ENCODE assay signal across 8 cellular contexts in genomic region chr4:189202182-189202868, GRCh38.
DNase-seq lines count a peak whose midpoint lies in the region; ATAC-seq and TF ChIP-seq lines count a peak whose summit lies in the region.

No MANE protein-coding gene starts in this region.

- no peak overlapping the region for H2BK12ac ChIP-seq in trophoblast cell (ENCODE audit: low read length)

- no peaks in the 10 kb centered on the region for H3K36me3 Mint-ChIP-seq in activated CD8-positive, alpha-beta T cell treated with anti-CD3 and anti-CD28 coated beads for 36 hours (ENCODE audit: low read depth)
- no peaks in the 10 kb centered on the region for H3K36me3 Mint-ChIP-seq in glutamatergic neuron (ENCODE audit: unreplicated experiment)

- peak; percentile 47 for ATAC-seq in activated CD8-positive, alpha-beta T cell treated with anti-CD3 and anti-CD28 coated beads for 36 hours

- H3K9me3 ChIP-seq in HEK293 (ENCODE audit: control insufficient read depth, insufficient read depth, low read depth, low read length): no peaks in the 10 kb centered on the region
- H3K9me3 ChIP-seq in trophoblast cell (ENCODE audit: insufficient read depth, low read depth, low read length): no peaks in the 10 kb centered on the region

- no peaks in the 10 kb centered on the region for H3K79me1 ChIP-seq in trophoblast cell (ENCODE audit: low read length)

- H3K23ac ChIP-seq in trophoblast cell (ENCODE audit: low read length): no peak overlapping the region

- no peak overlapping the region for H4K91ac ChIP-seq in trophoblast cell (ENCODE audit: low read depth, low read length)

- H3K4ac ChIP-seq in trophoblast cell (ENCODE audit: low read depth, low read length): no peak overlapping the region

- H3K4me1 Mint-ChIP-seq in activated CD8-positive, alpha-beta T cell treated with anti-CD3 and anti-CD28 coated beads for 36 hours (ENCODE audit: low read depth): peaks cover 4% of the 10 kb centered on the region
- H3K4me1 Mint-ChIP-seq in glutamatergic neuron (ENCODE audit: low read depth, unreplicated experiment): peaks cover 4% of the 10 kb centered on the region

- no peak overlapping the region; the same call in 1 of the 2 replicates for H3K4me3 ChIP-seq in HEK293 (ENCODE audit: low read depth, low read length)
- no peak overlapping the region for H3K4me3 ChIP-seq in trophoblast cell (ENCODE audit: low read depth, low read length)

- DNase-seq in NCI-H187 (lab: John Stamatoyannopoulos, UW): peak; percentile 1 to 5
- no peak for DNase-seq in NCI-H187 treated with DMSO at 0.1 percent for 48 hours (lab: John Stamatoyannopoulos, UW)
- DNase-seq in NCI-H2029 treated with DMSO at 0.1 percent for 48 hours (lab: John Stamatoyannopoulos, UW): peak; percentile 68
- DNase-seq in activated CD8-positive, alpha-beta T cell treated with anti-CD3 and anti-CD28 coated beads for 36 hours: peak; percentile 38
- peak; percentile 81 for DNase-seq in glutamatergic neuron
- DNase-seq in trophoblast cell: peak in 1 of 2 donors; percentile 63
- DNase-seq in NCI-H2227 treated with DMSO at 0.1 percent for 48 hours (lab: John Stamatoyannopoulos, UW): no peak

- no CpG with 5 or more reads among the region's 16 CpGs for WGBS in trophoblast cell (ENCODE audit: extremely low coverage, insufficient coverage, insufficient read length)

- intact Hi-C loops in activated CD8-positive, alpha-beta T cell treated with anti-CD3 and anti-CD28 coated beads for 36 hours (cut with micrococcal nuclease): loop anchor here (5.0 kb wide), 1 partner anchor 1595 kb away; no protein-coding TSS in a partner anchor

- peak overlapping the region; percentile 52 for H3K4me2 ChIP-seq in trophoblast cell (ENCODE audit: low read length)

- no peak overlapping the region for H4K12ac ChIP-seq in trophoblast cell (ENCODE audit: low read depth, low read length)

- no peak overlapping the region for H3K4me3 Mint-ChIP-seq in activated CD8-positive, alpha-beta T cell treated with anti-CD3 and anti-CD28 coated beads for 36 hours
- no peak overlapping the region for H3K4me3 Mint-ChIP-seq in glutamatergic neuron (ENCODE audit: unreplicated experiment)

- H2AFZ ChIP-seq in trophoblast cell (ENCODE audit: insufficient read depth, low read length, poor library complexity): no peak overlapping the region

- H3K4me1 ChIP-seq in HEK293 (ENCODE audit: control insufficient read depth, insufficient read depth, low read length) (peaks cover 17% of the 10 kb centered on the region), trophoblast cell (ENCODE audit: control insufficient read depth in 1 of 2, insufficient read depth in 2 of 2, low read length in 2 of 2) (no peaks in the 10 kb centered on the region)

- H3K27me3 ChIP-seq in trophoblast cell (ENCODE audit: insufficient read depth, low read length): no peaks in the 10 kb centered on the region

- no peak overlapping the region for H4K8ac ChIP-seq in trophoblast cell (ENCODE audit: low read depth, low read length)

- H2BK120ac ChIP-seq in trophoblast cell (ENCODE audit: insufficient read depth, low read length, poor library complexity): no peak overlapping the region

- TF ChIP-seq CTCF in HEK293 (tag by site-specific recombination; IDR thresholded peaks at IDR 0.05) (no peak), glutamatergic neuron (IDR thresholded peaks at IDR 0.05; ENCODE audit: partially characterized antibody, unreplicated experiment) (peak; percentile 86)
- peak; percentile 82 for TF ChIP-seq CTCF in activated CD8-positive, alpha-beta T cell treated with anti-CD3 and anti-CD28 coated beads for 36 hours (IDR thresholded peaks at IDR 0.05)

- H3K27ac Mint-ChIP-seq in activated CD8-positive, alpha-beta T cell treated with anti-CD3 and anti-CD28 coated beads for 36 hours: no peak overlapping the region
- no peak overlapping the region for H3K27ac Mint-ChIP-seq in glutamatergic neuron (ENCODE audit: unreplicated experiment)

- no peak overlapping the region for H3K18ac ChIP-seq in trophoblast cell (ENCODE audit: low read length)

- H3K9me3 Mint-ChIP-seq in activated CD8-positive, alpha-beta T cell treated with anti-CD3 and anti-CD28 coated beads for 36 hours: peaks cover 5% of the 10 kb centered on the region
- no peaks in the 10 kb centered on the region for H3K9me3 Mint-ChIP-seq in glutamatergic neuron (ENCODE audit: unreplicated experiment)

- H3K27ac ChIP-seq in HEK293 (ENCODE audit: extremely low read depth, low read depth, low read length) (no peak overlapping the region; the same call in 1 of the 2 replicates), trophoblast cell (ENCODE audit: low read depth, low read length) (no peak overlapping the region)

- no peak overlapping the region for H2AK5ac ChIP-seq in trophoblast cell (ENCODE audit: low read length)

- H3K79me2 ChIP-seq in trophoblast cell (ENCODE audit: control insufficient read depth, insufficient read depth, low read length, poor library complexity): no peaks in the 10 kb centered on the region

- no peaks in the 10 kb centered on the region for H3K36me3 ChIP-seq in HEK293 (ENCODE audit: control insufficient read depth in 2 of 2, insufficient read depth in 1 of 2, low read length in 2 of 2)
- no peaks in the 10 kb centered on the region for H3K36me3 ChIP-seq in trophoblast cell (ENCODE audit: control insufficient read depth in 1 of 2, insufficient read depth in 2 of 2, low read length in 2 of 2)

- POLR2A ChIA-PET in HEK293 (lab: Yijun Ruan, JAX): no interaction called here
- POLR2A ChIA-PET in activated CD8-positive, alpha-beta T cell treated with anti-CD3 and anti-CD28 coated beads for 36 hours (lab: Charles Lee): no interaction called here

- H3K14ac ChIP-seq in trophoblast cell (ENCODE audit: low read length): no peak overlapping the region

- no peak overlapping the region for H2BK5ac ChIP-seq in trophoblast cell (ENCODE audit: low read depth, low read length, poor library complexity)

- CTCF ChIA-PET in HEK293 (lab: Yijun Ruan, JAX): interaction anchor here (0.5 to 1.7 kb wide), 17 partner anchors 12 to 1594 kb away, joined by 3 to 5 read pairs (median 3); no protein-coding TSS in a partner anchor
- CTCF ChIA-PET in activated CD8-positive, alpha-beta T cell treated with anti-CD3 and anti-CD28 coated beads for 36 hours (lab: Charles Lee): interaction anchor here (0.8 kb wide), 2 partner anchors 12 to 22 kb away, joined by 3 to 5 read pairs; no protein-coding TSS in a partner anchor

- no peaks in the 10 kb centered on the region for H3K27me3 Mint-ChIP-seq in activated CD8-positive, alpha-beta T cell treated with anti-CD3 and anti-CD28 coated beads for 36 hours
- no peaks in the 10 kb centered on the region for H3K27me3 Mint-ChIP-seq in glutamatergic neuron (ENCODE audit: unreplicated experiment)

- no peak overlapping the region for H3K9ac ChIP-seq in trophoblast cell (ENCODE audit: low read length)

TF ChIP-seq in HEK293, 187 proteins besides CTCF, POLR2A, EP300 and RAD21:
- no peak for TF ChIP-seq ZNF658 (tag by site-specific recombination; IDR thresholded peaks at IDR 0.05)
- no peak for TF ChIP-seq ZNF488 (tag by site-specific recombination; IDR thresholded peaks at IDR 0.05)
- TF ChIP-seq KLF9 (tag by site-specific recombination; IDR thresholded peaks at IDR 0.05; ENCODE audit: low read depth): no peak
- peak; percentile 59 for TF ChIP-seq ZNF654 (tag by site-specific recombination; IDR thresholded peaks at IDR 0.05; ENCODE audit: low read depth)

Comparison
In these comparisons a context has a peak if more than half of its experiments do, and no peak if none do; other contexts are left out.
1. DNase-seq: peak in NCI-H187 (2 of 2), NCI-H2029 treated with DMSO at 0.1 percent for 48 hours (single experiment), activated CD8-positive, alpha-beta T cell treated with anti-CD3 and anti-CD28 coated beads for 36 hours (single experiment) and glutamatergic neuron (single experiment); none in NCI-H187 treated with DMSO at 0.1 percent for 48 hours (single experiment) and NCI-H2227 treated with DMSO at 0.1 percent for 48 hours (single experiment).